ENCODE assay signal across 15 cellular contexts in genomic region chr14:100781952-100782351, GRCh38. TPM values are rescaled to one million over a fixed set of nuclear protein-coding genes. Genes with fewer than 3 reads are reported as not detected.
A peak's percentile ranks its signal among the peaks of the same experiment; 100 is the strongest.
DNase-seq lines count a peak whose midpoint lies in the region; TF ChIP-seq lines count a peak whose summit lies in the region.
"Had no signal": no experiment of that assay in that cellular context is flagged by ENCODE, and none has a peak within 500 bp of the region (broad histone marks: within the 10 kb centered on the region; RNA-seq: fewer than 3 reads in every experiment).

No MANE protein-coding gene starts in this region.

- no peak overlapping the region for H3K27ac ChIP-seq in brain microvascular endothelial cell
- H3K27ac ChIP-seq: 22Rv1, HL-60 had no signal

- DNase-seq in activated effector memory CD4-positive, alpha-beta T cell treated with anti-CD3 and anti-CD28 coated beads, Interleukin-2, amount 50 U/mL, for 16 hours = peak; percentile 30
- DNase-seq in activated effector memory CD4-positive, alpha-beta T cell treated with Interleukin-2 at 50 U/mL for 16 hours = no peak
- DNase-seq in mesenteric fat pad (ENCODE audit: low spot score) (peak; percentile 16), retina (peak; percentile 1), islet precursor cell (no peak), brain microvascular endothelial cell (no peak), G401 (ENCODE audit: low spot score) (no peak)
- DNase-seq: Calu3, Karpas-422, NCI-H1694 treated with DMSO at 0.1 percent for 48 hours, RPMI8226 had no signal

- TF ChIP-seq CTCF in brain microvascular endothelial cell (IDR thresholded peaks at IDR 0.05; ENCODE audit: low read depth, low read length, missing control alignments) = no peak

- no peaks in the 10 kb centered on the region for H3K36me3 ChIP-seq in brain microvascular endothelial cell (replicated peaks)

- no peak overlapping the region for H3K4me3 ChIP-seq in brain microvascular endothelial cell (ENCODE audit: low read depth, low read length)

- in situ Hi-C loops in brain microvascular endothelial cell (cut with HindIII; ENCODE audit: low pct_ligation_motif_present, low sequenced_read_pairs) = no loop called here
- in situ Hi-C loops in G401 (cut with HindIII; ENCODE audit: low sequenced_read_pairs) = no loop called here

- H3K27me3 ChIP-seq in brain microvascular endothelial cell (replicated peaks) = no peaks in the 10 kb centered on the region

RNA-seq across cellular contexts. Expression of gene MEG3, which starts 44.0 kb away (rescaled TPM):
- total RNA-seq in mesenteric fat pad = 82.2 TPM
- 3.4 TPM in 1 of 2 replicates, not detected in the other for total RNA-seq in G401 (2014; rRNA removed; shearing (Covaris generic))
- total RNA-seq: B cell, Calu3, H4 had no signal

RNA-seq across cellular contexts. Expression of gene DLK1, which starts 55.3 kb away (rescaled TPM):
- not detected for total RNA-seq in mesenteric fat pad
- 4.4 and 6.1 TPM in 2 replicates for total RNA-seq in G401 (2014; rRNA removed; shearing (Covaris generic))
- total RNA-seq: B cell, Calu3, H4 had no signal

Comparison
In these comparisons a context has a peak if more than half of its experiments do, and no peak if none do; other contexts are left out.
1. DNase-seq: peak in activated effector memory CD4-positive, alpha-beta T cell treated with anti-CD3 and anti-CD28 coated beads, Interleukin-2, amount 50 U/mL, for 16 hours (single experiment), mesenteric fat pad (single experiment) and retina (single experiment); none in activated effector memory CD4-positive, alpha-beta T cell treated with Interleukin-2 at 50 U/mL for 16 hours (single experiment), islet precursor cell (single experiment), brain microvascular endothelial cell (single experiment) and G401 (single experiment).
2. RNA of gene MEG3, which starts 44.0 kb away (total RNA-seq): 82.2 TPM in mesenteric fat pad (single experiment); 3.4 TPM in G401; every median in the first group is over 10 times any median in the second.